10 cellular contexts compared by ENCODE assay signal in the genomic region with DNA sequence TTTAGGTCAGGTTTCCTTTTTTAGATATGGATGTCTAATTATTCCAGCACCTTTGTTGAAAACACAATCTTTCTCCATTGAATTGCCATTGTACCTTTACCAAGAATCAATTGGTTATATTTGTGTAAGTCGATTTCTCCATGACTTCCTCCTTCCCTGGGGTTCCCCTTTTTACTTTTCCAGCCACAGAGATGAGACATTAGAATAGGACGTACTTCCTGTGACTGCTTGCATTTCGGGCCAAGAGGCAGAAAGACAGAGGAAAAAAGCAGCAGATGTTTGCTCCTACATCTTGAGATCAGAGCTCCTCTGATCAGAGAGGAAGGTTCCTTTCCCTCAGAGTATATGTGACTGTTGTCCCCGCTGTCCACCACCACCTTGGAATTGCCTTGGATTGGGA.
DNase-seq lines count a peak whose midpoint lies in the region; ATAC-seq and TF ChIP-seq lines count a peak whose summit lies in the region.
"Had no signal": no experiment of that assay in that cellular context is flagged by ENCODE, and none has a peak within 500 bp of the region (broad histone marks: within the 10 kb centered on the region; RNA-seq: fewer than 3 reads in every experiment).

No MANE protein-coding gene starts in this region.

- H3K9me3 Mint-ChIP-seq in H9: no peaks in the 10 kb centered on the region
- H3K9me3 Mint-ChIP-seq in activated T-helper 1 cell treated with anti-CD3 and anti-CD28 coated beads, Interleukin-12 subunit alpha, Interleukin-12 subunit beta, Interleukin-2, Interleukin-4 antibody, amounts not matched to agents 30 ng/mL and 10 ng/mL and 1 ng/mL, durations not matched to agents 14 hours and 24 hours and 36 hours: no peaks in the 10 kb centered on the region

- H2BK20ac ChIP-seq in H9 (ENCODE audit: low read depth, low read length, poor library complexity, severe bottlenecking): no peak overlapping the region

- no peaks in the 10 kb centered on the region for H3K9me3 ChIP-seq in H9 (ENCODE audit: control insufficient read depth, low read depth, low read length)
- H3K9me3 ChIP-seq in lower lobe of right lung: no peaks in the 10 kb centered on the region

- no peak overlapping the region for H2BK5ac ChIP-seq in H9 (ENCODE audit: insufficient read length, low read length)

- H3K4me2 ChIP-seq in H9 (ENCODE audit: insufficient read depth, insufficient read length, low read length): no peak overlapping the region

- no peak overlapping the region for H4K8ac ChIP-seq in H9 (replicated peaks; ENCODE audit: insufficient read length, low read depth, low read length)

- 0 out of 2 replicates have a peak, but pooled peaks cover 5% of the 10 kb centered on the region for H3K79me2 ChIP-seq in H9 (ENCODE audit: insufficient read depth, low read length)

- H2BK15ac ChIP-seq in H9 (ENCODE audit: low read depth, low read length): no peak overlapping the region

- H2BK120ac ChIP-seq in H9 (ENCODE audit: low read depth, low read length, poor library complexity, severe bottlenecking): no peak overlapping the region

- H2BK12ac ChIP-seq in H9 (ENCODE audit: insufficient read length, low read depth, low read length): no peak overlapping the region

- H3K23ac ChIP-seq in H9 (ENCODE audit: insufficient read length, low read depth, low read length): no peak overlapping the region

- H4K91ac ChIP-seq in H9 (ENCODE audit: insufficient read length, low read depth, low read length): no peak overlapping the region

- no peak overlapping the region for H4K5ac ChIP-seq in H9 (ENCODE audit: insufficient read length, low read depth, low read length)

- H3K27me3 Mint-ChIP-seq in H9 (ENCODE audit: low read depth): no peaks in the 10 kb centered on the region
- no peaks in the 10 kb centered on the region for H3K27me3 Mint-ChIP-seq in activated T-helper 1 cell treated with anti-CD3 and anti-CD28 coated beads, Interleukin-12 subunit alpha, Interleukin-12 subunit beta, Interleukin-2, Interleukin-4 antibody, amounts not matched to agents 30 ng/mL and 10 ng/mL and 1 ng/mL, durations not matched to agents 14 hours and 24 hours and 36 hours (ENCODE audit: insufficient read depth)

- H3K4me1 ChIP-seq in H9 (ENCODE audit: insufficient read depth, low read length) (peaks cover 4% of the 10 kb centered on the region; the same call in 1 of the 2 replicates), lower lobe of right lung (peaks cover 6% of the 10 kb centered on the region)

- H3K36me3 Mint-ChIP-seq in H9 (ENCODE audit: insufficient read depth in 1 of 3, low read depth in 3 of 3): peaks cover 0 to 2% (median 0%) of the 10 kb centered on the region in 3 experiments; a peak in 3 of 7 replicates
- peaks cover 22% of the 10 kb centered on the region for H3K36me3 Mint-ChIP-seq in activated T-helper 1 cell treated with anti-CD3 and anti-CD28 coated beads, Interleukin-12 subunit alpha, Interleukin-12 subunit beta, Interleukin-2, Interleukin-4 antibody, amounts not matched to agents 30 ng/mL and 10 ng/mL and 1 ng/mL, durations not matched to agents 14 hours and 24 hours and 36 hours (ENCODE audit: low read depth)

- H3K27ac ChIP-seq in H9 (ENCODE audit: insufficient read length, low read depth, low read length) (no peak overlapping the region), lower lobe of right lung (peak overlapping the region; percentile 53)

- peaks cover 34 to 35% of the 10 kb centered on the region in 2 experiments for H3K4me1 Mint-ChIP-seq in H9
- peaks cover 55% of the 10 kb centered on the region for H3K4me1 Mint-ChIP-seq in activated T-helper 1 cell treated with anti-CD3 and anti-CD28 coated beads, Interleukin-12 subunit alpha, Interleukin-12 subunit beta, Interleukin-2, Interleukin-4 antibody, amounts not matched to agents 30 ng/mL and 10 ng/mL and 1 ng/mL, durations not matched to agents 14 hours and 24 hours and 36 hours (ENCODE audit: low read depth)

- no peaks in the 10 kb centered on the region for H3K79me1 ChIP-seq in H9 (ENCODE audit: insufficient read depth, low read depth, low read length, poor library complexity, severe bottlenecking)

- TF ChIP-seq CTCF in H9 (conservative IDR thresholded peaks at IDR 0.05) (no peak), lower lobe of right lung (IDR thresholded peaks at IDR 0.05) (no peak)

- intact Hi-C loops in activated T-helper 1 cell treated with anti-CD3 and anti-CD28 coated beads, Interleukin-12 subunit alpha, Interleukin-12 subunit beta, Interleukin-2, Interleukin-4 antibody, amounts not matched to agents 30 ng/mL and 10 ng/mL and 1 ng/mL, durations not matched to agents 14 hours and 24 hours and 36 hours (cut with micrococcal nuclease): loop anchor here (1.0 to 10.0 kb wide), 5 partner anchors 44 to 594 kb away; a partner anchor contains a TSS
- intact Hi-C loops in lower lobe of right lung (cut with DNase I): no loop called here

- H3K4ac ChIP-seq in H9 (ENCODE audit: low read depth, low read length): no peak overlapping the region

- DNase-seq in AG20443 (ENCODE audit: low spot score): peak; percentile 27
- DNase-seq in H9: no peak
- DNase-seq in activated T-helper 1 cell treated with anti-CD3 and anti-CD28 coated beads, Interleukin-12 subunit alpha, Interleukin-12 subunit beta, Interleukin-2, Interleukin-4 antibody, amounts not matched to agents 30 ng/mL and 10 ng/mL and 1 ng/mL, durations not matched to agents 14 hours and 24 hours and 36 hours (ENCODE audit: low spot score): no peak
- no peak for DNase-seq in lower lobe of right lung
- no peak for DNase-seq in NCI-H526 (lab: John Stamatoyannopoulos, UW)
- no peak for DNase-seq in DMS153 treated with DMSO at 0.1 percent for 48 hours (lab: John Stamatoyannopoulos, UW; ENCODE audit: unreplicated experiment)
- no peak for DNase-seq in HuH-7.5 (ENCODE audit: low spot score)
- DNase-seq: GF-D8 had no signal

- no peaks in the 10 kb centered on the region for H3K27me3 ChIP-seq in H9 (ENCODE audit: insufficient read depth, low read length)
- H3K27me3 ChIP-seq in lower lobe of right lung (ENCODE audit: low read depth): no peaks in the 10 kb centered on the region

- H3K4me3 Mint-ChIP-seq in H9: no peak overlapping the region
- H3K4me3 Mint-ChIP-seq in activated T-helper 1 cell treated with anti-CD3 and anti-CD28 coated beads, Interleukin-12 subunit alpha, Interleukin-12 subunit beta, Interleukin-2, Interleukin-4 antibody, amounts not matched to agents 30 ng/mL and 10 ng/mL and 1 ng/mL, durations not matched to agents 14 hours and 24 hours and 36 hours: peak overlapping the region; percentile 63

- no peak overlapping the region for H2AK5ac ChIP-seq in H9 (ENCODE audit: insufficient read length, low read length)

- H3K23me2 ChIP-seq in H9 (ENCODE audit: insufficient read length, low read depth, low read length, poor library complexity, severe bottlenecking): no peaks in the 10 kb centered on the region

- no peak overlapping the region for H3K18ac ChIP-seq in H9 (ENCODE audit: insufficient read length, low read depth, low read length)

- no peak overlapping the region for H3K4me3 ChIP-seq in lower lobe of right lung

- ATAC-seq in lower lobe of right lung (peak; percentile 51 to 52), HG02678 (IDR thresholded peaks at IDR 0.05; ENCODE audit: unreplicated experiment) (no peak)
- ATAC-seq: HCT116 had no signal

- peak overlapping the region; percentile 16 to 76 (median 52) for H3K27ac Mint-ChIP-seq in H9
- H3K27ac Mint-ChIP-seq in activated T-helper 1 cell treated with anti-CD3 and anti-CD28 coated beads, Interleukin-12 subunit alpha, Interleukin-12 subunit beta, Interleukin-2, Interleukin-4 antibody, amounts not matched to agents 30 ng/mL and 10 ng/mL and 1 ng/mL, durations not matched to agents 14 hours and 24 hours and 36 hours: peak overlapping the region; percentile 87

- no peak overlapping the region for H3K9ac ChIP-seq in H9 (ENCODE audit: extremely low read depth, insufficient read length, low read length)

- no peaks in the 10 kb centered on the region for H3K36me3 ChIP-seq in lower lobe of right lung

- H2AFZ ChIP-seq in H9 (ENCODE audit: low read length): no peak overlapping the region

- H3T11ph ChIP-seq in H9 (ENCODE audit: low read length): no peak overlapping the region

- no peak overlapping the region for H3K56ac ChIP-seq in H9 (ENCODE audit: insufficient read length, low read depth, low read length)

- H3K14ac ChIP-seq in H9 (ENCODE audit: insufficient read depth, low read length): no peak overlapping the region

- no CpG with 5 or more reads among the region's 4 CpGs for WGBS in H9 (ENCODE audit: extremely low coverage, insufficient read length, low lambda C conversion rate)

- H4K20me1 ChIP-seq in H9 (ENCODE audit: control insufficient read depth, insufficient read depth, insufficient read length): no peaks in the 10 kb centered on the region
